Comparison of ENCODE assay signal across 13 cellular contexts in the genomic region with DNA sequence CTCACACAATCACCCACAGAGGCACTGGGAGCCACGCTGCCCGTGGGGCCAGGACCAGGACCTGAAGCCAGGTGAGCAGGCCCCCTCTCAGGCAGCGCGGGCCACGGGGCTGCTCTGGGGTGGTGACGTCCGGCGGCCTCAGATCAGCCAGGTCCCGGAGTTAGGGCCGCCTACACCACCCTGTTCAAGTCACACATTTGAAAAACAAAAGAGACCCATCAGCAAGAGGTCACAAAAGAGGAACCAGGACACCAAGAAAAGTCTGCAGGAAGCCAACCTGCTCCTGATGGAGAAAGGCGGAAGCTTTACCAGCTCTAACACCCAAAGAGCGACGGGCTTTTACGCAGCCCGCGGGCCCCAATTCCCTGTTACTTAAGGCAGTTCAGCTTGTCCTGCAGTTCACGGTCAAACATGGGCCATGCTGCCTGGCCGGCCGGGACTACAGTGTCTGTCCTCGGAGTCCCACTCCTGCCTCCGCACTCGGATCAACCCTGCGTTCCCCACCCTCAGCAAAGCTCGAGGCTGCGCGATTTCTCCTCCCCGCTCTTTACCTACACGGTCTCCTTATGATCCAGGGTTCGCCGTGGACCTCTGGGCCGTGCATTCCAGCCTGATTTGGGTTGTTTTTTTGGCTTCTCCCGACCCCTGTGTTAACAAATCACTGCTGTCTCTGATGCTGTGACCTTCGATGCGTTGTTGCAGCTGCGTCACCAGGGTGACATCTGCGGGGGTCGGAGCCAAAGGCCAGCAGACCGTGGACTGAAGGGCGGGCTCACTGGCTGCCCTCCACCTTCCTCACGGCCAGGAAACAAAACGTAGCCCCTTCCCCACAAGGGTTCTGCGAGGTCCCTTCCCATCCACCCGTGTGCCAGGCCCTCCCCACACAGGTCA. TPM values are rescaled to one million over a fixed set of nuclear protein-coding genes. Genes with fewer than 3 reads are reported as not detected.
A peak's percentile ranks its signal among the peaks of the same experiment; 100 is the strongest.
DNase-seq lines count a peak whose midpoint lies in the region; ATAC-seq, FAIRE-seq and TF ChIP-seq lines count a peak whose summit lies in the region.
"Had no signal": no experiment of that assay in that cellular context is flagged by ENCODE, and none has a peak within 500 bp of the region (broad histone marks: within the 10 kb centered on the region; RNA-seq: fewer than 3 reads in every experiment).

No MANE protein-coding gene starts in this region.

- H3K4me1 ChIP-seq in RWPE2 (ENCODE audit: insufficient read depth, poor library complexity, severe bottlenecking) (peaks cover 12% of the 10 kb centered on the region), iPS-20b (ENCODE audit: insufficient read depth, low read length) (peaks cover 8% of the 10 kb centered on the region)
- H3K4me1 ChIP-seq: upper lobe of left lung had no signal

- H3K4me3 Mint-ChIP-seq in type B pancreatic cell, result no peak overlapping the region
- H3K4me3 Mint-ChIP-seq: activated naive CD4-positive, alpha-beta T cell treated with anti-CD3 and anti-CD28 coated beads, Interleukin-2, amount 50 U/mL, for 24 hours had no signal

- H3K36me3 Mint-ChIP-seq in type B pancreatic cell, result no peaks in the 10 kb centered on the region
- H3K36me3 Mint-ChIP-seq: activated naive CD4-positive, alpha-beta T cell treated with anti-CD3 and anti-CD28 coated beads, Interleukin-2, amount 50 U/mL, for 24 hours had no signal

- no peaks in the 10 kb centered on the region for H3K27me3 Mint-ChIP-seq in type B pancreatic cell
- H3K27me3 Mint-ChIP-seq: activated naive CD4-positive, alpha-beta T cell treated with anti-CD3 and anti-CD28 coated beads, Interleukin-2, amount 50 U/mL, for 24 hours had no signal

- H3K27ac Mint-ChIP-seq in type B pancreatic cell, result no peak overlapping the region
- H3K27ac Mint-ChIP-seq: activated naive CD4-positive, alpha-beta T cell treated with anti-CD3 and anti-CD28 coated beads, Interleukin-2, amount 50 U/mL, for 24 hours had no signal

- DNase-seq in Right ventricle myocardium inferior (ENCODE audit: missing footprints) (peak; percentile 61), Right ventricle myocardium superior (no peak), RWPE2 (ENCODE audit: low spot score) (no peak), AG08395 (ENCODE audit: low spot score) (no peak), type B pancreatic cell (ENCODE audit: extremely low spot score, unreplicated experiment) (no peak), HTR-8/SVneo (ENCODE audit: insufficient read length, low spot score) (no peak)
- DNase-seq: NCI-H1417 treated with DMSO at 0.1 percent for 48 hours, NCI-H446 treated with DMSO at 0.1 percent for 48 hours, SHP77 had no signal

- no peak for ATAC-seq in Right ventricle myocardium inferior
- no peak for ATAC-seq in Right ventricle myocardium superior (ENCODE audit: poor library complexity)
- ATAC-seq in RWPE2 (ENCODE audit: low read depth), result no peak

- no peak for FAIRE-seq in HTR-8/SVneo (lab: Jason Lieb, UNC)

- no peak overlapping the region; the same call in 1 of the 2 replicates for H3K9ac ChIP-seq in iPS-20b (ENCODE audit: low read depth, low read length)

- H3K9me3 Mint-ChIP-seq in type B pancreatic cell, result no peaks in the 10 kb centered on the region
- H3K9me3 Mint-ChIP-seq: activated naive CD4-positive, alpha-beta T cell treated with anti-CD3 and anti-CD28 coated beads, Interleukin-2, amount 50 U/mL, for 24 hours had no signal

- intact Hi-C loops in Right ventricle myocardium inferior (cut with DNase I) (no loop called here), Right ventricle myocardium superior (cut with DNase I) (no loop called here)

- H3K4me3 ChIP-seq in RWPE2 (ENCODE audit: severe bottlenecking) (no peak overlapping the region), iPS-20b (ENCODE audit: low read length) (peak overlapping the region; percentile 13; the same call in 1 of the 2 replicates)
- H3K4me3 ChIP-seq: upper lobe of left lung had no signal

- peak overlapping the region; percentile 63 for H3K27ac ChIP-seq in RWPE2 (ENCODE audit: poor library complexity, severe bottlenecking)
- H3K27ac ChIP-seq in iPS-20b (ENCODE audit: low read length), result no peak overlapping the region
- H3K27ac ChIP-seq in temporal lobe (ENCODE audit: low read depth, low read length), result peak overlapping the region; percentile 50
- H3K27ac ChIP-seq: upper lobe of left lung had no signal

- H3K36me3 ChIP-seq in RWPE2 (ENCODE audit: low read depth) (no peaks in the 10 kb centered on the region), iPS-20b (ENCODE audit: insufficient read depth, low read depth, low read length) (no peaks in the 10 kb centered on the region)
- H3K36me3 ChIP-seq: upper lobe of left lung had no signal

- no peaks in the 10 kb centered on the region for H3K9me3 ChIP-seq in RWPE2 (ENCODE audit: severe bottlenecking)
- H3K9me3 ChIP-seq in iPS-20b (ENCODE audit: insufficient read depth, low read depth, low read length), result no peaks in the 10 kb centered on the region
- H3K9me3 ChIP-seq: upper lobe of left lung had no signal

- H3K27me3 ChIP-seq in RWPE2 (ENCODE audit: insufficient read depth, poor library complexity, severe bottlenecking) (no peaks in the 10 kb centered on the region), iPS-20b (ENCODE audit: insufficient read depth, low read length) (peaks cover 49% of the 10 kb centered on the region)
- H3K27me3 ChIP-seq: upper lobe of left lung had no signal

- no peaks in the 10 kb centered on the region for H3K4me1 Mint-ChIP-seq in type B pancreatic cell (ENCODE audit: unreplicated experiment)
- H3K4me1 Mint-ChIP-seq: activated naive CD4-positive, alpha-beta T cell treated with anti-CD3 and anti-CD28 coated beads, Interleukin-2, amount 50 U/mL, for 24 hours had no signal

- no peak for TF ChIP-seq CTCF in RWPE2 (IDR thresholded peaks at IDR 0.05; ENCODE audit: poor library complexity, severe bottlenecking)
- TF ChIP-seq CTCF in type B pancreatic cell (conservative IDR thresholded peaks at IDR 0.05), result no peak

RNA-seq across cellular contexts. Expression of a gene that starts 31.0 kb away (rescaled TPM):
- total RNA-seq in Right ventricle myocardium inferior, result 0.46 TPM
- total RNA-seq in Right ventricle myocardium superior, result 0.70 TPM
- total RNA-seq in temporal lobe, result 0.74 TPM
- 7.1 and 28.9 TPM in 2 replicates for total RNA-seq in type B pancreatic cell (ENCODE audit: low replicate concordance)
